In genomic region chr19:15417699-15418098, GRCh38 we compare ENCODE assay signal across 8 cellular contexts. TPM values are rescaled to one million over a fixed set of nuclear protein-coding genes. Genes with fewer than 3 reads are reported as not detected.
A peak's percentile ranks its signal among the peaks of the same experiment; 100 is the strongest.
DNase-seq lines count a peak whose midpoint lies in the region; ATAC-seq lines count a peak whose summit lies in the region.

No MANE protein-coding gene starts in this region.

- peaks cover 8 to 15% of the 10 kb centered on the region in 2 donors for H3K36me3 Mint-ChIP-seq in activated T-cell treated with anti-CD3 and anti-CD28 coated beads, Interleukin-2, amount 50 U/mL, for 72 hours (ENCODE audit: insufficient read depth in 2 of 2)
- peaks cover 15 to 39% of the 10 kb centered on the region in 2 donors for H3K36me3 Mint-ChIP-seq in activated naive CD4-positive, alpha-beta T cell treated with anti-CD3 and anti-CD28 coated beads, Interleukin-2, amount 50 U/mL, for 72 hours
- peaks cover 24% of the 10 kb centered on the region for H3K36me3 Mint-ChIP-seq in stimulated activated memory B cell treated with anti-CD40 and anti-IgM and Interleukin-4, amounts not matched to agents 10 μg/mL and 1 μg/mL and 100 μg/mL, for 72 hours

- peak overlapping the region; percentile 91 to 98 for H3K4me3 Mint-ChIP-seq in activated T-cell treated with anti-CD3 and anti-CD28 coated beads, Interleukin-2, amount 50 U/mL, for 72 hours
- peak overlapping the region; percentile 100 for H3K4me3 Mint-ChIP-seq in stimulated activated memory B cell treated with anti-CD40 and anti-IgM and Interleukin-4, amounts not matched to agents 10 μg/mL and 1 μg/mL and 100 μg/mL, for 72 hours

- no peaks in the 10 kb centered on the region for H3K9me3 ChIP-seq in iPS-15b (ENCODE audit: control insufficient read depth, insufficient read depth, low read length)

- no peak for ATAC-seq in activated T-cell treated with anti-CD3 and anti-CD28 coated beads, Interleukin-2, amount 50 U/mL, for 72 hours (replicated peaks in 1 of 2)
- ATAC-seq in activated naive CD4-positive, alpha-beta T cell treated with anti-CD3 and anti-CD28 coated beads, Interleukin-2, amount 50 U/mL, for 72 hours = no peak
- ATAC-seq in stimulated activated memory B cell treated with anti-CD40 and anti-IgM and Interleukin-4, amounts not matched to agents 10 μg/mL and 1 μg/mL and 100 μg/mL, for 72 hours = no peak
- ATAC-seq in left lobe of liver = no peak
- ATAC-seq in GM18517 (IDR thresholded peaks at IDR 0.05; ENCODE audit: unreplicated experiment) = no peak

- no peaks in the 10 kb centered on the region for H3K27me3 Mint-ChIP-seq in activated T-cell treated with anti-CD3 and anti-CD28 coated beads, Interleukin-2, amount 50 U/mL, for 72 hours (ENCODE audit: low read depth)
- H3K27me3 Mint-ChIP-seq in stimulated activated memory B cell treated with anti-CD40 and anti-IgM and Interleukin-4, amounts not matched to agents 10 μg/mL and 1 μg/mL and 100 μg/mL, for 72 hours = no peaks in the 10 kb centered on the region

- DNase-seq in activated T-cell treated with anti-CD3 and anti-CD28 coated beads, Interleukin-2, amount 50 U/mL, for 72 hours = no peak
- no peak for DNase-seq in activated T-cell treated with anti-CD3 and anti-CD28 coated beads, Interleukin-2, amount 50 U/mL, for 48 hours
- DNase-seq in activated naive CD4-positive, alpha-beta T cell treated with anti-CD3 and anti-CD28 coated beads, Interleukin-2, amount 50 U/mL, for 72 hours (ENCODE audit: low spot score in 2 of 2) = no peak
- DNase-seq in left lobe of liver (ENCODE audit: low spot score) (no peak), cerebellum (ENCODE audit: low spot score) (no peak)

- H3K4me1 Mint-ChIP-seq in activated T-cell treated with anti-CD3 and anti-CD28 coated beads, Interleukin-2, amount 50 U/mL, for 72 hours (ENCODE audit: low read depth) = peaks cover 53% of the 10 kb centered on the region
- peaks cover 51% of the 10 kb centered on the region for H3K4me1 Mint-ChIP-seq in stimulated activated memory B cell treated with anti-CD40 and anti-IgM and Interleukin-4, amounts not matched to agents 10 μg/mL and 1 μg/mL and 100 μg/mL, for 72 hours

- H3K4me1 ChIP-seq in iPS-15b (ENCODE audit: control insufficient read depth, insufficient read depth, low read length) = peaks cover 8% of the 10 kb centered on the region

- peak overlapping the region; percentile 97 for H3K27ac Mint-ChIP-seq in activated T-cell treated with anti-CD3 and anti-CD28 coated beads, Interleukin-2, amount 50 U/mL, for 72 hours
- peak overlapping the region; percentile 94 to 99 for H3K27ac Mint-ChIP-seq in activated naive CD4-positive, alpha-beta T cell treated with anti-CD3 and anti-CD28 coated beads, Interleukin-2, amount 50 U/mL, for 72 hours
- peak overlapping the region; percentile 99 for H3K27ac Mint-ChIP-seq in stimulated activated memory B cell treated with anti-CD40 and anti-IgM and Interleukin-4, amounts not matched to agents 10 μg/mL and 1 μg/mL and 100 μg/mL, for 72 hours

- H3K36me3 ChIP-seq in iPS-15b (ENCODE audit: control insufficient read depth, insufficient read depth, low read length) = peaks cover 3% of the 10 kb centered on the region

- no peaks in the 10 kb centered on the region for H3K27me3 ChIP-seq in iPS-15b (ENCODE audit: control insufficient read depth, insufficient read depth, low read length)

- H3K9ac ChIP-seq in iPS-15b (ENCODE audit: low read depth, low read length) = peak overlapping the region; percentile 91

- no peaks in the 10 kb centered on the region for H3K9me3 Mint-ChIP-seq in activated T-cell treated with anti-CD3 and anti-CD28 coated beads, Interleukin-2, amount 50 U/mL, for 72 hours
- no peaks in the 10 kb centered on the region for H3K9me3 Mint-ChIP-seq in activated naive CD4-positive, alpha-beta T cell treated with anti-CD3 and anti-CD28 coated beads, Interleukin-2, amount 50 U/mL, for 72 hours
- H3K9me3 Mint-ChIP-seq in stimulated activated memory B cell treated with anti-CD40 and anti-IgM and Interleukin-4, amounts not matched to agents 10 μg/mL and 1 μg/mL and 100 μg/mL, for 72 hours = no peaks in the 10 kb centered on the region

- peak overlapping the region; percentile 98 for H3K4me3 ChIP-seq in iPS-15b (ENCODE audit: low read depth, low read length)

RNA-seq across cellular contexts. Expression of gene AKAP8L, which starts 1.1 kb away (rescaled TPM):
- 100 to 1,000 TPM; 105 to 124 TPM for total RNA-seq in activated T-cell treated with anti-CD3 and anti-CD28 coated beads, Interleukin-2, amount 50 U/mL, for 72 hours
- total RNA-seq in activated naive CD4-positive, alpha-beta T cell treated with anti-CD3 and anti-CD28 coated beads, Interleukin-2, amount 50 U/mL, for 72 hours = 100 to 1,000 TPM in 1 of 2 donors, 10 to 100 TPM in 1; 70.9 to 114 TPM
- 64.5 TPM for total RNA-seq in left lobe of liver
- total RNA-seq in cerebellum = 98.3 TPM

RNA-seq across cellular contexts. Expression of gene WIZ, which starts 32.1 kb away (rescaled TPM):
- 10 to 100 TPM; 13.4 to 14.8 TPM for total RNA-seq in activated T-cell treated with anti-CD3 and anti-CD28 coated beads, Interleukin-2, amount 50 U/mL, for 72 hours
- 10 to 100 TPM; 18.4 to 19.8 TPM for total RNA-seq in activated naive CD4-positive, alpha-beta T cell treated with anti-CD3 and anti-CD28 coated beads, Interleukin-2, amount 50 U/mL, for 72 hours
- total RNA-seq in left lobe of liver (18.7 TPM), cerebellum (13.9 TPM)

RNA-seq across cellular contexts. Expression of gene AKAP8, which starts 38.1 kb away (rescaled TPM):
- 10 to 100 TPM; 37.9 to 46.4 TPM for total RNA-seq in activated T-cell treated with anti-CD3 and anti-CD28 coated beads, Interleukin-2, amount 50 U/mL, for 72 hours
- total RNA-seq in activated naive CD4-positive, alpha-beta T cell treated with anti-CD3 and anti-CD28 coated beads, Interleukin-2, amount 50 U/mL, for 72 hours = 10 to 100 TPM; 41.1 to 51.4 TPM
- total RNA-seq in left lobe of liver (24.7 TPM), cerebellum (14.0 TPM)

RNA-seq across cellular contexts. Expression of gene RASAL3, which starts 46.6 kb away (rescaled TPM):
- total RNA-seq in activated T-cell treated with anti-CD3 and anti-CD28 coated beads, Interleukin-2, amount 50 U/mL, for 72 hours = 100 to 1,000 TPM; 112 to 128 TPM
- 100 to 1,000 TPM in 1 of 2 donors, 10 to 100 TPM in 1; 64.5 to 101 TPM for total RNA-seq in activated naive CD4-positive, alpha-beta T cell treated with anti-CD3 and anti-CD28 coated beads, Interleukin-2, amount 50 U/mL, for 72 hours
- total RNA-seq in left lobe of liver (1.9 TPM), cerebellum (0.64 TPM)
